ENCODE assay signal across 12 cellular contexts in the genomic region with DNA sequence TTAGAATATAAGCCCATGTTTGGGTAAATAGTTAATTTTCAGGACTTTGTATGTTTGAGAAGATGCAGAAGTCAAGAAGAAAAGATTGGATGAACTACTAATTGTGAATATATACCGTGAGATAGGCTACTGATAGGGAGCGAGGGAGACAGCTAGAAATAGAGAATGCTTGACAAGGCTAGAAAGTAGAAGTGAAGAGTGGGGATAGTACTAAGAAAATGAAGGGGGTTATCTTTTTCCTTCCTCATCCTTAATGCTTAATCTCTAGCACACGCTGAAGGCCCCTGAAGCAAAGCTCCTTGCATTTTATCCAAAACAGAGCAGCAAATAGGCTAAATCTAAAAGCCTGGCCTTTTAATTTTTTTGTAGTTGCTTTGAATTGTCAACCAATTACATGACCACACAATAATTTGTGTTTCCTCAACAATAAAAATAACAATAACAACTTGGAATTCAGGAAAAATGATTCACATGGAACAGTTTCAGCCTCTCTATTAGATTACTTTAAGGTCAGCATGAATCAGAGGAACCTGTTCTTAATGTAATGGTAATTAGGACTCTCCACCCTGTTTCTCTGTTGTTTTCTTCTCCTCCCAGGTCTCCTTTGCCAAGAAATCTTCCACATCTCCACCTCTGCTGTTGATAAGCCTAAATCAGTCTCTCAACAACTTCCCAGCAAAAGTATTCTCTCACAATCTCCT.
"Had no signal": no experiment of that assay in that cellular context is flagged by ENCODE, and none has a peak within 500 bp of the region (broad histone marks: within the 10 kb centered on the region; RNA-seq: fewer than 3 reads in every experiment).

No MANE protein-coding gene starts in this region.

- H3K27me3 Mint-ChIP-seq: activated CD4-positive, alpha-beta memory T cell treated with anti-CD3 and anti-CD28 coated beads, Interleukin-2, amount 10 ng/mL, durations not matched to agents 7 days and 5 days; naive thymus-derived CD4-positive, alpha-beta T cell had no signal

- H3K27ac ChIP-seq: lower lobe of right lung, transverse colon had no signal

- DNase-seq: activated CD4-positive, alpha-beta memory T cell treated with anti-CD3 and anti-CD28 coated beads, Interleukin-2, amount 10 ng/mL, durations not matched to agents 7 days and 5 days; activated gamma-delta T cell; activated naive CD8-positive, alpha-beta T cell treated with anti-CD3 and anti-CD28 coated beads for 36 hours; activated T-cell treated with anti-CD3 and anti-CD28 coated beads, Interleukin-2, amount 50 U/mL, for 48 hours; hypothalamus; lower lobe of right lung; naive thymus-derived CD4-positive, alpha-beta T cell; right cardiac atrium; small intestine; stimulated activated naive CD4-positive, alpha-beta T cell; substantia nigra; transverse colon had no signal

- H3K9me3 Mint-ChIP-seq: activated CD4-positive, alpha-beta memory T cell treated with anti-CD3 and anti-CD28 coated beads, Interleukin-2, amount 10 ng/mL, durations not matched to agents 7 days and 5 days; activated naive CD8-positive, alpha-beta T cell treated with anti-CD3 and anti-CD28 coated beads for 36 hours had no signal

- H3K4me3 Mint-ChIP-seq: activated CD4-positive, alpha-beta memory T cell treated with anti-CD3 and anti-CD28 coated beads, Interleukin-2, amount 10 ng/mL, durations not matched to agents 7 days and 5 days; activated naive CD8-positive, alpha-beta T cell treated with anti-CD3 and anti-CD28 coated beads for 36 hours; naive thymus-derived CD4-positive, alpha-beta T cell had no signal

- H3K4me3 ChIP-seq: lower lobe of right lung, transverse colon had no signal

- H3K27ac Mint-ChIP-seq: activated CD4-positive, alpha-beta memory T cell treated with anti-CD3 and anti-CD28 coated beads, Interleukin-2, amount 10 ng/mL, durations not matched to agents 7 days and 5 days; activated naive CD8-positive, alpha-beta T cell treated with anti-CD3 and anti-CD28 coated beads for 36 hours; naive thymus-derived CD4-positive, alpha-beta T cell had no signal

- ATAC-seq: lower lobe of right lung; naive thymus-derived CD4-positive, alpha-beta T cell; right cardiac atrium had no signal

- H3K9me3 ChIP-seq: lower lobe of right lung, transverse colon had no signal

- H3K36me3 ChIP-seq: lower lobe of right lung, transverse colon had no signal

- H3K4me1 Mint-ChIP-seq: activated CD4-positive, alpha-beta memory T cell treated with anti-CD3 and anti-CD28 coated beads, Interleukin-2, amount 10 ng/mL, durations not matched to agents 7 days and 5 days; activated naive CD8-positive, alpha-beta T cell treated with anti-CD3 and anti-CD28 coated beads for 36 hours had no signal

- FAIRE-seq: small intestine had no signal

- H3K36me3 Mint-ChIP-seq: activated naive CD8-positive, alpha-beta T cell treated with anti-CD3 and anti-CD28 coated beads for 36 hours; naive thymus-derived CD4-positive, alpha-beta T cell had no signal

- H3K4me1 ChIP-seq: lower lobe of right lung, transverse colon had no signal

- H3K27me3 ChIP-seq: transverse colon had no signal
